Comparison of ENCODE assay signal across 8 cellular contexts in the genomic region with DNA sequence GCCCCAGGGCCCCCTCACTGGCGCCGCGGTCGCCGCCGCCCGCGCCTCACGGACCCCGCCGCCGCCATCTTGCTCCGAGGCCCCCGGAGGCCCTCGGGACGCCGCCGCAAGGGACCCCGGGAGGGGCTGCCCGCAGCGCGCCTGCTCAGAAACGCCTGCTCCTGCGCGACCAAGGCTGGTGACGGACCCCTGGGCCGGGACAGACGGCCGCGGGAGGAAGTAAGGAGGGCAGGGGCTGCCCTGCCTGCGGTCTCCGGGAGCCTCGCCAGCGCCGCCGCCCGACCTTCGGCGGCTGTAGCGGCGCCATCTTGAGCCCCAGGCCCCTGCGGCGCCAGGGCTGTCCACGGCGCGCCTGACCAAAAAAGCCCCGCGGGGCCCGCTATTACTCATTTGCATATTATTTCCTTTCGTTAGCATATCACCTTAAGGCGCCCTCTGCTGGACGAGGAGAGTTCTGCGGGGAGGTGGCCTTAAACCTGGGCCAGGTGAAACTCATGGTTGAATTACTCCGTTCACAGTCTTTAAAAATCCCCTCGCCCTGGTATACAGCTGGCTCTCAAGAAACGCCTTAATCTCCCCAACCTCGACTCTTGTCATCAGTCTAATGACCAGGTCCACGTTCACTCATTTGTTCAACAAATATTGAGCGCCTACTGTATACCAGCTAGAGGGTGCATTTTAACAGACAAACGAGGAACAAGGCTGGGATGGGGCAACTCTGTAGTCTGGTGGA. TPM values are rescaled to one million over a fixed set of nuclear protein-coding genes. Genes with fewer than 3 reads are reported as not detected.
DNase-seq lines count a peak whose midpoint lies in the region; ATAC-seq, FAIRE-seq and TF ChIP-seq lines count a peak whose summit lies in the region.

A gene with protein sequence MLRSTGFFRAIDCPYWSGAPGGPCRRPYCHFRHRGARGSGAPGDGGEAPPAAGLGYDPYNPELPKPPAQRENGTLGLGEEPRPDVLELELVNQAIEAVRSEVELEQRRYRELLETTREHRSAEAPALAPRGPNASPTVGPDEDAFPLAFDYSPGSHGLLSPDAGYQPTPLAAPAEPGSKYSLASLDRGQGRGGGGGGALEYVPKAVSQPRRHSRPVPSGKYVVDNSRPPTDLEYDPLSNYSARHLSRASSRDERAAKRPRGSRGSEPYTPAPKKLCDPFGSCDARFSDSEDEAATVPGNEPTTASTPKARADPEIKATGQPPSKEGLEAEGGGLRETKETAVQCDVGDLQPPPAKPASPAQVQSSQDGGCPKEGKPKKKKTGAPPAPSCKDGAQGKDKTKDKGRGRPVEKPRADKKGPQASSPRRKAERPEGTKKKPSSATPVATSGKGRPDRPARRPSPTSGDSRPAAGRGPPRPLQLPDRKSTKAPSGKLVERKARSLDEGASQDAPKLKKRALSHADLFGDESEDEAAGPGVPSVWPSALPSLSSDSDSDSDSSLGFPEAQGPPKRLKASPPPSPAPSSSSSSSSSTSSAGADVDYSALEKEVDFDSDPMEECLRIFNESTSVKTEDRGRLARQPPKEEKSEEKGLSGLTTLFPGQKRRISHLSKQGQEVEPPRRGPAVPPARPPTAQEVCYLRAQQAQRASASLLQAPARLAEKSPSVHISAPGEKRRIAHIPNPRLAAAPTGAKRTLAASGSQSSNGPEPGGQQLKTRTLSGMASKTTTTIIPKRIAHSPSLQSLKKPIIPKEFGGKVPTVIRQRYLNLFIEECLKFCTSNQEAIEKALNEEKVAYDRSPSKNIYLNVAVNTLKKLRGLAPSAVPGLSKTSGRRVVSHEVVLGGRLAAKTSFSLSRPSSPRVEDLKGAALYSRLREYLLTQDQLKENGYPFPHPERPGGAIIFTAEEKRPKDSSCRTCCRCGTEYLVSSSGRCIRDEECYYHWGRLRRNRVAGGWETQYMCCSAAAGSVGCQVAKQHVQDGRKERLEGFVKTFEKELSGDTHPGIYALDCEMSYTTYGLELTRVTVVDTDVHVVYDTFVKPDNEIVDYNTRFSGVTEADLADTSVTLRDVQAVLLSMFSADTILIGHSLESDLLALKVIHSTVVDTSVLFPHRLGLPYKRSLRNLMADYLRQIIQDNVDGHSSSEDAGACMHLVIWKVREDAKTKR (minus strand): TSS at position 85 of the 733 bp plus-strand sequence. CDS start 125 bp downstream, outside the sequence.

- H3K27me3 Mint-ChIP-seq in WTC11 (ENCODE audit: low read depth), result no peaks in the 10 kb centered on the region

- POLR2A ChIA-PET in WTC11 (lab: Charles Lee), result no interaction called here

- H3K9me3 Mint-ChIP-seq in WTC11, result no peaks in the 10 kb centered on the region

- H3K4me3 ChIP-seq in cardiac fibroblast (replicated peaks in 1 of 2; ENCODE audit: low read depth in 2 of 2, low read length in 2 of 2), result peak within 1 kb of the TSS; percentile 98

- CTCF ChIA-PET in WTC11 (lab: Charles Lee), result interaction anchor here (0.7 to 2.3 kb wide), 5 partner anchors 9 to 130 kb away, joined by 3 to 20 read pairs (median 6); no protein-coding TSS in a partner anchor

- H3K4me3 Mint-ChIP-seq in WTC11, result peak within 1 kb of the TSS; percentile 93

- no peaks in the 10 kb centered on the region for H3K36me3 Mint-ChIP-seq in WTC11

- H3K27ac Mint-ChIP-seq in WTC11, result peak within 1 kb of the TSS; percentile 97

- TF ChIP-seq CTCF in WTC11 (IDR thresholded peaks at IDR 0.05), result peak; percentile 92
- TF ChIP-seq CTCF in cardiac fibroblast (IDR thresholded peaks at IDR 0.05; ENCODE audit: low read depth, low read length), result peak; percentile 90

- DNase-seq in AG08396 (ENCODE audit: low spot score), result peak; percentile 95
- peak; percentile 83 for DNase-seq in NCI-H226
- peak; percentile 99 for DNase-seq in WTC11 (ENCODE audit: low spot score)
- DNase-seq in cardiac fibroblast (ENCODE audit: low read depth in 2 of 2), result peak; percentile 96 to 97
- DNase-seq in stimulated activated CD4-positive, alpha-beta T cell treated with anti-CD3 and anti-CD28 coated beads, Interleukin-12 subunit alpha, Interleukin-12 subunit beta, amount 100 ng/mL, for 4 hours, result peak; percentile 97

- peaks cover 25% of the 10 kb centered on the region for H3K4me1 Mint-ChIP-seq in WTC11

- FAIRE-seq in islet of Langerhans (lab: Jason Lieb, UNC), result peak; percentile 69

- ATAC-seq in GM18909 (IDR thresholded peaks at IDR 0.05; ENCODE audit: poor library complexity, unreplicated experiment), result peak; percentile 75
- ATAC-seq in HG03196 (IDR thresholded peaks at IDR 0.05; ENCODE audit: unreplicated experiment), result peak; percentile 63
- peak; percentile 46 for ATAC-seq in WTC11

TF ChIP-seq in WTC11, 78 proteins besides CTCF, POLR2A, EP300 and RAD21 (continues in another document):
- TF ChIP-seq ZNF532 (CRISPR knock-in tag; IDR thresholded peaks at IDR 0.05; ENCODE audit: borderline replicate concordance), result 0 out of 2 replicates have a peak, but pooled peaks have one; percentile 52
- TF ChIP-seq USF2 (CRISPR knock-in tag; IDR thresholded peaks at IDR 0.05), result peak; percentile 25; the same call in 1 of the 2 replicates
- TF ChIP-seq PRRX2 (CRISPR knock-in tag; IDR thresholded peaks at IDR 0.05), result 0 out of 2 replicates have a peak, but pooled peaks have one; percentile 77
- peak; percentile 67 for TF ChIP-seq FOXK1 (CRISPR knock-in tag; IDR thresholded peaks at IDR 0.05)
- no peak for TF ChIP-seq MAX (CRISPR knock-in tag; IDR thresholded peaks at IDR 0.05)
- TF ChIP-seq SP1 (CRISPR knock-in tag; conservative IDR thresholded peaks at IDR 0.05), result peak; percentile 73
- peak; percentile 38; the same call in 1 of the 2 replicates for TF ChIP-seq ARID4B (CRISPR knock-in tag; IDR thresholded peaks at IDR 0.05; ENCODE audit: borderline replicate concordance)

RNA-seq across cellular contexts. Expression of the gene that starts here (rescaled TPM):
- total RNA-seq in WTC11 (2021), result 48.9 to 61.1 TPM (median 50.1 TPM) in 3 replicates

Comparison
In these comparisons a context has a peak if more than half of its experiments do, and no peak if none do; other contexts are left out.
1. Peak in every context shown above with its lines: DNase-seq, ATAC-seq and H3K4me3 ChIP-seq.